ENCODE assay signal across 23 cellular contexts in the genomic region with DNA sequence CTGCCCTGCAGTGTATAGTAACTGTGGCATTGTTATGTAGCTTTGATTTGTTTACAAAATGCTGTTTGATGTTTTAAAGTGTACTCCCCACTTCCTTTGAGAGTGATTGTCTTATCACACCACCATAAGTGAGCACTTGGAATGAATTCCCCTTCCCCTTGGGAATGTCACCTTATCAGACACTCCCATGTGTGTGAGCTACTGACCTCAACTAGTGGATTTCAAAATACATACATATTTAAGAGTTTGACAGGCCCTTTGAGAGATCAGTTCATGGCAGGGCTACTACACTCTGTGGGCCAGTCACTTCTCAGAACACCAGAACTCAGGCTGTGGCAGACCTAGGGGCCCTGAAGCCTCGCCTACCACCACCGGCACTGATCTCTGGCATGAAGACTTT.
DNase-seq lines count a peak whose midpoint lies in the region; ATAC-seq lines count a peak whose summit lies in the region.
"Had no signal": no experiment of that assay in that cellular context is flagged by ENCODE, and none has a peak within 500 bp of the region (broad histone marks: within the 10 kb centered on the region; RNA-seq: fewer than 3 reads in every experiment).

No MANE protein-coding gene starts in this region.

- H3K36me3 ChIP-seq in ES-I3 (ENCODE audit: insufficient read depth, low read length) (no peaks in the 10 kb centered on the region), iPS-15b (ENCODE audit: control insufficient read depth, insufficient read depth, low read length) (no peaks in the 10 kb centered on the region)
- H3K36me3 ChIP-seq: BE2C had no signal

- H3K9me3 ChIP-seq in ES-I3 (ENCODE audit: control insufficient read depth, insufficient read depth, low read length) (no peaks in the 10 kb centered on the region), iPS-15b (ENCODE audit: control insufficient read depth, insufficient read depth, low read length) (no peaks in the 10 kb centered on the region)
- H3K9me3 ChIP-seq: BE2C had no signal

- no peaks in the 10 kb centered on the region for H3K27me3 ChIP-seq in iPS-15b (ENCODE audit: control insufficient read depth, insufficient read depth, low read length)
- H3K27me3 ChIP-seq: BE2C had no signal

- H3K4me3 ChIP-seq in iPS-15b (ENCODE audit: low read depth, low read length): peak overlapping the region; percentile 19
- H3K4me3 ChIP-seq: GM23248, K562 had no signal

- H3K4me1 ChIP-seq in ES-I3 (ENCODE audit: insufficient read depth, low read length): peaks cover 41% of the 10 kb centered on the region
- peaks cover 12% of the 10 kb centered on the region for H3K4me1 ChIP-seq in iPS-15b (ENCODE audit: control insufficient read depth, insufficient read depth, low read length)
- H3K4me1 ChIP-seq: BE2C had no signal

- ATAC-seq in HG02973 (IDR thresholded peaks at IDR 0.05; ENCODE audit: unreplicated experiment): no peak
- ATAC-seq: HCT116, K562 had no signal

- DNase-seq in NCI-H226: peak; percentile 39
- no peak for DNase-seq in 8988T
- no peak for DNase-seq in HUDEP-2 (lab: John Stamatoyannopoulos, UW; ENCODE audit: unreplicated experiment in 76 of 76)
- DNase-seq: ACHN; BE2C; C1 segment of cervical spinal cord; CD4-positive, CD25-positive, alpha-beta regulatory T cell; CD8-positive, alpha-beta memory T cell; COR-L47; DMS 273 treated with DMSO at 0.1 percent for 48 hours; DMS53; DND-41; EL; GDM1; GM23248; H7; HFFc6; IMR-90 had no signal

- H3K9ac ChIP-seq in ES-I3 (ENCODE audit: low read depth, low read length) (peak overlapping the region; percentile 46), iPS-15b (ENCODE audit: low read depth, low read length) (no peak overlapping the region)
- H3K9ac ChIP-seq: GM23248 had no signal
